Comparison of ENCODE assay signal across 10 cellular contexts in the genomic region with DNA sequence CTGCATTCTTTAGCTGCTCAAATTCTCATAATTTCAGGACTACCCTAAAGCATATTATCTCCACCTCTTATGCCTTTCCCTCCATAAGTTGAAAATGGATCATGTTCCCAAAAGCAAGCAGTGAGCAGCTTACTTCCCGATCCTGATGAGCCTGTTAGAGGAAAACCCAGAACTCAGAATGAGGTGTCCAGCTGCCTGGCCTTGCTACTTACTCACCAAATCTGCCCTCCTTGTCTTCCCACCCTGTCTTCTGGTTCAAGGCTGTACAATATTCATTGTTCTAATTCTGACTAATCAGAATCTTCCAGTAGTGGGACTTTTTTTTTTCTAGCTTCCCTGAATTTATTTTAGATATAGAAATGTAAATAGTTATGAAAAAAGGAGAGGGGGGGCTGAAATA. TPM values are rescaled to one million over a fixed set of nuclear protein-coding genes. Genes with fewer than 3 reads are reported as not detected.
DNase-seq lines count a peak whose midpoint lies in the region; ATAC-seq and TF ChIP-seq lines count a peak whose summit lies in the region.
"Had no signal": no experiment of that assay in that cellular context is flagged by ENCODE, and none has a peak within 500 bp of the region (broad histone marks: within the 10 kb centered on the region; RNA-seq: fewer than 3 reads in every experiment).

No MANE protein-coding gene starts in this region.

- H3K4me3 ChIP-seq in gastroesophageal sphincter (no peak overlapping the region), tibial nerve (no peak overlapping the region)

- no peaks in the 10 kb centered on the region for H3K9me3 Mint-ChIP-seq in activated T-cell treated with anti-CD3 and anti-CD28 coated beads, Interleukin-2, amount 50 U/mL, for 24 hours
- no peaks in the 10 kb centered on the region for H3K9me3 Mint-ChIP-seq in activated T-cell treated with anti-CD3 and anti-CD28 coated beads, Interleukin-2, amount 50 U/mL, for 72 hours

- H3K27me3 ChIP-seq in gastroesophageal sphincter (no peaks in the 10 kb centered on the region), tibial nerve (no peaks in the 10 kb centered on the region)

- in situ Hi-C loops in GM13976 (cut with MboI; ENCODE audit: low sequenced_read_pairs, unreplicated experiment): no loop called here

- H3K27ac ChIP-seq in gastroesophageal sphincter (peak overlapping the region; percentile 40 to 99 (median 64)), tibial nerve (peak overlapping the region; percentile 31 to 92 (median 72))
- H3K27ac ChIP-seq: C4-2B had no signal

- H3K9me3 ChIP-seq in gastroesophageal sphincter (no peaks in the 10 kb centered on the region), tibial nerve (no peaks in the 10 kb centered on the region)

- TF ChIP-seq CTCF in gastroesophageal sphincter (IDR thresholded peaks at IDR 0.05): no peak
- TF ChIP-seq CTCF in tibial nerve (IDR thresholded peaks at IDR 0.05): no peak
- no peak for TF ChIP-seq CTCF in GM13976 (IDR thresholded peaks at IDR 0.05; ENCODE audit: borderline replicate concordance, control extremely low read depth, extremely low read depth, insufficient read depth, missing control alignments)

- H3K36me3 ChIP-seq in gastroesophageal sphincter (no peaks in the 10 kb centered on the region), tibial nerve (peaks cover 0 to 7% (median 0%) of the 10 kb centered on the region in 3 donors)

- peak overlapping the region; percentile 98 for H3K27ac Mint-ChIP-seq in activated T-cell treated with anti-CD3 and anti-CD28 coated beads, Interleukin-2, amount 50 U/mL, for 24 hours
- H3K27ac Mint-ChIP-seq in activated T-cell treated with anti-CD3 and anti-CD28 coated beads, Interleukin-2, amount 50 U/mL, for 72 hours: peak overlapping the region; percentile 52

- 21 to 57% methylated on average over 1 of the region's 1 CpG for WGBS in gastroesophageal sphincter (ENCODE audit: low coverage in 1 of 2), 2 donors
- WGBS in tibial nerve, 2 donors: 50 to 52% methylated on average over 1 of the region's 1 CpG

- H3K27me3 Mint-ChIP-seq in activated T-cell treated with anti-CD3 and anti-CD28 coated beads, Interleukin-2, amount 50 U/mL, for 24 hours: no peaks in the 10 kb centered on the region
- no peaks in the 10 kb centered on the region for H3K27me3 Mint-ChIP-seq in activated T-cell treated with anti-CD3 and anti-CD28 coated beads, Interleukin-2, amount 50 U/mL, for 72 hours (ENCODE audit: low read depth)

- H3K4me1 Mint-ChIP-seq in activated T-cell treated with anti-CD3 and anti-CD28 coated beads, Interleukin-2, amount 50 U/mL, for 24 hours (ENCODE audit: low read depth): peaks cover 33% of the 10 kb centered on the region
- H3K4me1 Mint-ChIP-seq in activated T-cell treated with anti-CD3 and anti-CD28 coated beads, Interleukin-2, amount 50 U/mL, for 72 hours (ENCODE audit: low read depth): peaks cover 40% of the 10 kb centered on the region

- peaks cover 13% of the 10 kb centered on the region for H3K36me3 Mint-ChIP-seq in activated T-cell treated with anti-CD3 and anti-CD28 coated beads, Interleukin-2, amount 50 U/mL, for 24 hours (ENCODE audit: low read depth)
- H3K36me3 Mint-ChIP-seq in activated T-cell treated with anti-CD3 and anti-CD28 coated beads, Interleukin-2, amount 50 U/mL, for 72 hours (ENCODE audit: insufficient read depth in 2 of 2): peaks cover 1 to 3% of the 10 kb centered on the region in 2 donors

- TF ChIP-seq EP300 in gastroesophageal sphincter (IDR thresholded peaks at IDR 0.05) (no peak), tibial nerve (IDR thresholded peaks at IDR 0.05) (no peak)

- TF ChIP-seq POLR2A in gastroesophageal sphincter (IDR thresholded peaks at IDR 0.05): no peak
- no peak for TF ChIP-seq POLR2A in tibial nerve (IDR thresholded peaks at IDR 0.05)

- peak; percentile 49 to 58 for ATAC-seq in activated T-cell treated with anti-CD3 and anti-CD28 coated beads, Interleukin-2, amount 50 U/mL, for 72 hours (replicated peaks in 1 of 2)
- ATAC-seq in gastroesophageal sphincter (no peak), GM21576 (IDR thresholded peaks at IDR 0.05; ENCODE audit: unreplicated experiment) (no peak)

- H3K4me3 Mint-ChIP-seq in activated T-cell treated with anti-CD3 and anti-CD28 coated beads, Interleukin-2, amount 50 U/mL, for 24 hours: peak overlapping the region; percentile 48
- H3K4me3 Mint-ChIP-seq in activated T-cell treated with anti-CD3 and anti-CD28 coated beads, Interleukin-2, amount 50 U/mL, for 72 hours: peak overlapping the region; percentile 53 to 60

- H3K4me1 ChIP-seq in gastroesophageal sphincter: peaks cover 7 to 53% (median 23%) of the 10 kb centered on the region in 3 donors
- H3K4me1 ChIP-seq in tibial nerve: peaks cover 0 to 78% (median 25%) of the 10 kb centered on the region in 4 donors

- DNase-seq in activated T-cell treated with anti-CD3 and anti-CD28 coated beads, Interleukin-2, amount 50 U/mL, for 24 hours: no peak
- no peak for DNase-seq in activated T-cell treated with anti-CD3 and anti-CD28 coated beads for 4 hours
- DNase-seq in activated T-cell treated with anti-CD3 and anti-CD28 coated beads, Interleukin-2, amount 50 U/mL, for 72 hours: no peak
- DNase-seq in tibial nerve (ENCODE audit: low spot score in 2 of 2): no peak
- DNase-seq in GM13976 (ENCODE audit: low spot score): no peak
- no peak for DNase-seq in NCI-H146 (lab: John Stamatoyannopoulos, UW)
- DNase-seq: effector CD4-positive, alpha-beta T cell had no signal

RNA-seq across cellular contexts. Expression of gene LYRM1, which starts 10.8 kb away (rescaled TPM):
- total RNA-seq in activated T-cell treated with anti-CD3 and anti-CD28 coated beads, Interleukin-2, amount 50 U/mL, for 72 hours: 10 to 100 TPM; 31.8 to 44.0 TPM
- 10 to 100 TPM; 54.3 to 88.7 (median 58.7) TPM for total RNA-seq in gastroesophageal sphincter
- total RNA-seq in tibial nerve: 10 to 100 TPM; 30.6 to 67.3 (median 39.4) TPM

RNA-seq across cellular contexts. Expression of gene DCUN1D3, which starts 11.2 kb away (rescaled TPM):
- 1 to 10 TPM; 5.7 to 9.9 TPM for total RNA-seq in activated T-cell treated with anti-CD3 and anti-CD28 coated beads, Interleukin-2, amount 50 U/mL, for 72 hours
- total RNA-seq in gastroesophageal sphincter (10 to 100 TPM; 28.6 to 35.7 (median 33.5) TPM), tibial nerve (10 to 100 TPM; 28.8 to 37.5 (median 29.3) TPM)

Comparison
In these comparisons a context has a peak if more than half of its experiments do, and no peak if none do; other contexts are left out.
1. ATAC-seq: peak in activated T-cell treated with anti-CD3 and anti-CD28 coated beads, Interleukin-2, amount 50 U/mL, for 72 hours (2 of 2); none in gastroesophageal sphincter (single experiment) and GM21576 (single experiment).